Comparison of ENCODE assay signal across 8 cellular contexts in genomic region chr6:142902636-142903053, GRCh38. TPM values are rescaled to one million over a fixed set of nuclear protein-coding genes. Genes with fewer than 3 reads are reported as not detected.
DNase-seq lines count a peak whose midpoint lies in the region; ATAC-seq, FAIRE-seq and TF ChIP-seq lines count a peak whose summit lies in the region.

No MANE protein-coding gene starts in this region.

- peaks cover 7% of the 10 kb centered on the region for H4K20me1 ChIP-seq in Loucy (ENCODE audit: insufficient read depth, low read length, poor library complexity, severe bottlenecking)

- H3K36me3 Mint-ChIP-seq in naive B cell = peaks cover 0 to 6% of the 10 kb centered on the region in 2 donors

- peak overlapping the region; percentile 8 to 76 (median 63) for H3K4me3 Mint-ChIP-seq in naive B cell

- peaks cover 94% of the 10 kb centered on the region for H3K79me2 ChIP-seq in Loucy (ENCODE audit: insufficient read depth, low read length)

- WGBS in upper lobe of left lung, 2 donors = 10 to 11% methylated on average over 4 of the region's 4 CpGs

- H3K4me1 ChIP-seq in Loucy (ENCODE audit: insufficient read depth, low read length, poor library complexity, severe bottlenecking) = peaks cover 65% of the 10 kb centered on the region
- peaks cover 10 to 13% (median 11%) of the 10 kb centered on the region in 4 donors for H3K4me1 ChIP-seq in upper lobe of left lung

- peak in 1 of 4 donors; percentile 76 for TF ChIP-seq EP300 in upper lobe of left lung (IDR thresholded peaks at IDR 0.05)

- H3K4me3 ChIP-seq in Loucy (ENCODE audit: low read length, poor library complexity, severe bottlenecking) (peak overlapping the region; percentile 63), upper lobe of left lung (no peak overlapping the region)

- H3K36me3 ChIP-seq in Loucy (ENCODE audit: insufficient read depth, low read length) = peaks cover 9% of the 10 kb centered on the region; the same call in 1 of the 2 replicates
- no peaks in the 10 kb centered on the region for H3K36me3 ChIP-seq in upper lobe of left lung

- TF ChIP-seq POLR2A in H54 (IDR thresholded peaks at IDR 0.05; ENCODE audit: low read depth, low read length) (no peak), upper lobe of left lung (IDR thresholded peaks at IDR 0.05) (peak in 1 of 4 donors; percentile 39)

- no peaks in the 10 kb centered on the region for H3K27me3 Mint-ChIP-seq in naive B cell

- no peaks in the 10 kb centered on the region for H3K9me3 ChIP-seq in Loucy (ENCODE audit: insufficient read depth, low read depth, low read length)
- H3K9me3 ChIP-seq in upper lobe of left lung = no peaks in the 10 kb centered on the region

- peak overlapping the region; percentile 60 to 97 (median 90) for H3K27ac Mint-ChIP-seq in naive B cell

- TF ChIP-seq CTCF in Loucy (conservative IDR thresholded peaks at IDR 0.05; ENCODE audit: low read length) (no peak), upper lobe of left lung (IDR thresholded peaks at IDR 0.05) (no peak)

- H3K27ac ChIP-seq in upper lobe of left lung = peak overlapping the region in 3 of 4 donors; percentile 29 to 49 (median 33)

- peak; percentile 95 to 99 for ATAC-seq in naive B cell (ENCODE audit: low read depth in 2 of 2)
- peak; percentile 76 to 90 for ATAC-seq in upper lobe of left lung (ENCODE audit: low FRiP score in 2 of 2)

- FAIRE-seq in H54 (lab: Jason Lieb, UNC) = peak; percentile 98

- peak overlapping the region; percentile 76 for H3K4me2 ChIP-seq in Loucy (ENCODE audit: low read depth, low read length, poor library complexity, severe bottlenecking)

- intact Hi-C loops in posterior vena cava (cut with DNase I) = no loop called here

- H3K27me3 ChIP-seq in Loucy (ENCODE audit: insufficient read depth, low read length, poor library complexity, severe bottlenecking) = no peaks in the 10 kb centered on the region
- no peaks in the 10 kb centered on the region for H3K27me3 ChIP-seq in upper lobe of left lung

- DNase-seq in Daoy (ENCODE audit: low read depth) (peak; percentile 98), H54 (ENCODE audit: insufficient read length, low spot score) (peak; percentile 25), dermis microvascular lymphatic vessel endothelial cell (ENCODE audit: low read depth in 2 of 2) (peak; percentile 42 to 83), naive B cell (peak; percentile 44), upper lobe of left lung (peak in 1 of 2 donors; percentile 78), posterior vena cava (ENCODE audit: low spot score) (no peak)
- peak; percentile 54 to 60 for DNase-seq in activated CD4-positive, alpha-beta T cell treated with anti-CD3 and anti-CD28 coated beads for 4 hours

- peak overlapping the region; percentile 46 for H3K9ac ChIP-seq in Loucy (ENCODE audit: low read depth, low read length, poor library complexity, severe bottlenecking)

- no peaks in the 10 kb centered on the region for H3K9me2 ChIP-seq in Loucy (replicated peaks; ENCODE audit: low read depth, low read length)

- no peaks in the 10 kb centered on the region for H3F3A ChIP-seq in Loucy (ENCODE audit: low read depth)

- H3K4me1 Mint-ChIP-seq in naive B cell = peaks cover 28 to 46% (median 40%) of the 10 kb centered on the region in 3 donors

- H3K9me3 Mint-ChIP-seq in naive B cell = no peaks in the 10 kb centered on the region

- no peak overlapping the region for H2AFZ ChIP-seq in Loucy (ENCODE audit: low read length)

RNA-seq across cellular contexts. Expression of gene HIVEP2, which starts 42.3 kb away (rescaled TPM):
- 7.2 and 8.2 TPM in 2 replicates for total RNA-seq in Daoy (2014; rRNA removed; shearing (Covaris generic))
- total RNA-seq in dermis microvascular lymphatic vessel endothelial cell (5.5 and 14.0 TPM in 2 replicates), upper lobe of left lung (10 to 100 TPM; 10.4 to 32.5 (median 19.6) TPM), posterior vena cava (10 to 100 TPM; 28.4 to 30.8 TPM)
- 10 to 100 TPM in 1 of 6 donors, 1 to 10 TPM in 5; 2.7 to 10.2 (median 5.4) TPM for polyA plus RNA-seq in naive B cell (ENCODE audit: low read depth in 6 of 6)
